In genomic region chr1:117930484-117930883, GRCh38 we compare ENCODE assay signal across 8 cellular contexts. TPM values are rescaled to one million over a fixed set of nuclear protein-coding genes. Genes with fewer than 3 reads are reported as not detected.
DNase-seq lines count a peak whose midpoint lies in the region; ATAC-seq, FAIRE-seq and TF ChIP-seq lines count a peak whose summit lies in the region.

No MANE protein-coding gene starts in this region.

- no peak overlapping the region for H2BK120ac ChIP-seq in H1 (replicated peaks; ENCODE audit: low read depth, low read length)

- H3F3A ChIP-seq in neural progenitor cell (ENCODE audit: low read depth) = peaks cover 6% of the 10 kb centered on the region

- H3K4me2 ChIP-seq in H1 (ENCODE audit: insufficient read depth in 1 of 2, low read depth in 2 of 2, low read length in 2 of 2) (peak overlapping the region; percentile 73 to 93), neural progenitor cell (peak overlapping the region; percentile 83)

- H3K27me3 ChIP-seq in H1 (replicated peaks in 1 of 4; ENCODE audit: control insufficient read depth in 3 of 4, extremely low read depth in 1 of 4, insufficient read depth in 3 of 4, low read length in 3 of 4) = no peaks in the 10 kb centered on the region
- no peaks in the 10 kb centered on the region for H3K27me3 ChIP-seq in neural progenitor cell

- H3K23ac ChIP-seq in H1 (ENCODE audit: insufficient read length) = no peak overlapping the region

- TF ChIP-seq EP300 in H1 (IDR thresholded peaks at IDR 0.05; ENCODE audit: borderline replicate concordance in 1 of 2, low read depth in 2 of 2, low read length in 2 of 2) = no peak

- DNase-seq in ELF-1 (ENCODE audit: low read depth, low spot score) (peak; percentile 2), NCI-H2107 (lab: John Stamatoyannopoulos, UW) (peak; percentile 7), H1 (ENCODE audit: low read depth in 1 of 2, low spot score in 2 of 2) (no peak), neural progenitor cell (ENCODE audit: low spot score) (peak; percentile 4), H54 (ENCODE audit: insufficient read length, low spot score) (no peak), SKM-1 (lab: John Stamatoyannopoulos, UW; ENCODE audit: unreplicated experiment) (no peak)
- no peak for DNase-seq in activated CD8-positive, alpha-beta memory T cell treated with anti-CD3 and anti-CD28 coated beads, Interleukin-2, amount 50 U/mL, for 4 hours

- peaks cover 11% of the 10 kb centered on the region for H3K79me1 ChIP-seq in H1 (ENCODE audit: low read depth, low read length)

- H3K14ac ChIP-seq in H1 (ENCODE audit: insufficient read length) = no peak overlapping the region

- H3K9ac ChIP-seq in H1 (replicated peaks in 1 of 4; ENCODE audit: extremely low read depth in 1 of 4, low read depth in 3 of 4, low read length in 3 of 4) (peak overlapping the region; percentile 58 to 92 (median 78); a peak in 6 of 7 replicates), neural progenitor cell (peak overlapping the region; percentile 69)

- H3K4me1 Mint-ChIP-seq in neural progenitor cell = peaks cover 24% of the 10 kb centered on the region

- H3K4me1 ChIP-seq in H1 (replicated peaks in 1 of 4; ENCODE audit: control insufficient read depth in 3 of 4, insufficient read depth in 4 of 4, low read length in 3 of 4) (peaks cover 0 to 8% (median 3%) of the 10 kb centered on the region in 4 experiments; a peak in 4 of 7 replicates), neural progenitor cell (peaks cover 16% of the 10 kb centered on the region)

- no peak for TF ChIP-seq POLR2A in H1 (IDR thresholded peaks at IDR 0.05; ENCODE audit: control extremely low read depth in 1 of 2, low read depth in 2 of 2, low read length in 2 of 2)
- no peak for TF ChIP-seq POLR2A in H54 (IDR thresholded peaks at IDR 0.05; ENCODE audit: low read depth, low read length)

- no peak overlapping the region for H3K27ac ChIP-seq in H1 (ENCODE audit: low read depth, low read length)
- H3K27ac ChIP-seq in neural progenitor cell = no peak overlapping the region

- CTCF ChIA-PET in H1 (lab: Charles Lee; ENCODE audit: partially characterized antibody) = no interaction called here

- no peak for ATAC-seq in HG02885 (IDR thresholded peaks at IDR 0.05; ENCODE audit: poor library complexity, unreplicated experiment)

- H2AFZ ChIP-seq in H1 (ENCODE audit: low read length) (peak overlapping the region; percentile 93; the same call in 1 of the 2 replicates), neural progenitor cell (replicated peaks) (peak overlapping the region; percentile 81)

- no peak overlapping the region for H2AK5ac ChIP-seq in H1 (ENCODE audit: low read depth, low read length)

- H3K79me2 ChIP-seq in H1 (ENCODE audit: control insufficient read depth in 1 of 2, insufficient read depth in 2 of 2, low read length in 2 of 2) (peaks cover 25 to 78% of the 10 kb centered on the region in 2 experiments), neural progenitor cell (ENCODE audit: low read depth) (peaks cover 92% of the 10 kb centered on the region)

- peaks cover 3 to 19% (median 4%) of the 10 kb centered on the region in 4 experiments; a peak in 7 of 8 replicates for H3K36me3 ChIP-seq in H1 (ENCODE audit: control insufficient read depth in 2 of 4, insufficient read depth in 4 of 4, low read length in 3 of 4)
- peaks cover 9% of the 10 kb centered on the region for H3K36me3 ChIP-seq in neural progenitor cell

- no peak overlapping the region for H2BK5ac ChIP-seq in H1 (ENCODE audit: low read depth, low read length)

- H3K27me3 Mint-ChIP-seq in neural progenitor cell (ENCODE audit: insufficient read depth, low read depth) = no peaks in the 10 kb centered on the region

- H4K8ac ChIP-seq in H1 (ENCODE audit: extremely low read depth, insufficient read depth, low read length) = no peak overlapping the region

- POLR2A ChIA-PET in H1 (lab: Charles Lee; ENCODE audit: partially characterized antibody) = interaction anchor here (0.7 to 1.7 kb wide), 2 partner anchors 16 to 324 kb away, joined by 3 to 4 read pairs; no protein-coding TSS in a partner anchor

- FAIRE-seq in H1 (lab: Jason Lieb, UNC) (no peak), H54 (lab: Jason Lieb, UNC) (no peak)

- no peak overlapping the region for H3K4ac ChIP-seq in H1 (replicated peaks; ENCODE audit: insufficient read length, low read depth, low read length)

- no peak for TF ChIP-seq CTCF in H1 (IDR thresholded peaks at IDR 0.05; ENCODE audit: control extremely low read depth in 1 of 3, insufficient read depth in 1 of 3, low read depth in 1 of 3, low read length in 3 of 3)
- TF ChIP-seq CTCF in neural progenitor cell (IDR thresholded peaks at IDR 0.05) = no peak

- no peak overlapping the region for H4K5ac ChIP-seq in H1 (ENCODE audit: insufficient read length, low read depth, low read length)

- H3K9me3 ChIP-seq in H1 (ENCODE audit: insufficient read depth in 2 of 2, low read depth in 1 of 2, low read length in 1 of 2) (no peaks in the 10 kb centered on the region), neural progenitor cell (ENCODE audit: low read depth) (no peaks in the 10 kb centered on the region)

- peaks cover 9% of the 10 kb centered on the region for H3K23me2 ChIP-seq in H1 (ENCODE audit: low read depth, low read length)

- H3K4me3 ChIP-seq in H1 (ENCODE audit: extremely low read depth in 1 of 4, insufficient read depth in 2 of 4, low read depth in 3 of 4, low read length in 4 of 4) = peak overlapping the region; percentile 86 to 98 (median 92)
- peak overlapping the region; percentile 85 for H3K4me3 ChIP-seq in neural progenitor cell

- no peaks in the 10 kb centered on the region for H3K9me3 Mint-ChIP-seq in neural progenitor cell

- H3K18ac ChIP-seq in H1 (ENCODE audit: extremely low read depth, low read length) = no peak overlapping the region

- no peak for TF ChIP-seq RAD21 in H1 (IDR thresholded peaks at IDR 0.05 in 1 of 2, conservative IDR thresholded peaks at IDR 0.05 in 1 of 2; ENCODE audit: low read depth in 2 of 2, low read length in 2 of 2)

- WGBS in H1 (ENCODE audit: extremely low coverage in 1 of 2, insufficient coverage in 1 of 2, insufficient read length in 1 of 2, insufficient replicate concordance in 2 of 2, low coverage in 1 of 2, low lambda C conversion rate in 2 of 2, missing lambda C conversion rate in 1 of 2), 2 experiments = 11% methylated on average over 6 of the region's 6 CpGs; no CpG with 5 or more reads in 1 of the 2 experiments

- no peak overlapping the region for H2BK12ac ChIP-seq in H1 (ENCODE audit: low read depth, low read length)

- peaks cover 9 to 12% of the 10 kb centered on the region in 2 experiments for H4K20me1 ChIP-seq in H1 (replicated peaks in 1 of 2; ENCODE audit: control insufficient read depth in 1 of 2, insufficient read depth in 2 of 2, low read length in 2 of 2)
- peaks cover 20% of the 10 kb centered on the region for H4K20me1 ChIP-seq in neural progenitor cell (ENCODE audit: low read depth)

- H3K56ac ChIP-seq in H1 (replicated peaks; ENCODE audit: insufficient read length, low read depth, low read length) = peak overlapping the region; percentile 24

- H4K91ac ChIP-seq in H1 (replicated peaks; ENCODE audit: insufficient read length, low read length) = no peak overlapping the region

- no peak overlapping the region for H2BK20ac ChIP-seq in H1 (ENCODE audit: low read length)

- H3K36me3 Mint-ChIP-seq in neural progenitor cell = peaks cover 4% of the 10 kb centered on the region

- no peak overlapping the region for H2BK15ac ChIP-seq in H1 (ENCODE audit: low read length)

- peak overlapping the region; percentile 95 for H3K4me3 Mint-ChIP-seq in neural progenitor cell

- H3K27ac Mint-ChIP-seq in neural progenitor cell = no peak overlapping the region

TF ChIP-seq in H1, 55 proteins besides CTCF, POLR2A, EP300 and RAD21:
- no peak for TF ChIP-seq SIN3A (conservative IDR thresholded peaks at IDR 0.05 in 1 of 2, IDR thresholded peaks at IDR 0.05 in 1 of 2; ENCODE audit: low read depth in 1 of 2, low read length in 2 of 2)
- no peak for TF ChIP-seq FOSL1 (IDR thresholded peaks at IDR 0.05; ENCODE audit: insufficient read depth, low read depth, low read length)
- no peak for TF ChIP-seq EGR1 (IDR thresholded peaks at IDR 0.05; ENCODE audit: borderline replicate concordance, low read depth, low read length)
- no peak for TF ChIP-seq EZH2 (IDR thresholded peaks at IDR 0.05; ENCODE audit: low read depth, low read length, severe bottlenecking)
- no peak for TF ChIP-seq E2F6 (IDR thresholded peaks at IDR 0.05)
- TF ChIP-seq SP1 (IDR thresholded peaks at IDR 0.05; ENCODE audit: low read depth, low read length) = no peak
- no peak for TF ChIP-seq GABPA (IDR thresholded peaks at IDR 0.05; ENCODE audit: borderline replicate concordance, insufficient read depth, low read length)
- no peak for TF ChIP-seq BRCA1 (IDR thresholded peaks at IDR 0.05; ENCODE audit: low read depth, low read length)
TF ChIP-seq in H1: peak in this region for 0.

RNA-seq across cellular contexts. Expression of gene WDR3, which starts 0.9 kb away (rescaled TPM):
- 62.4 and 67.9 TPM in 2 replicates for total RNA-seq in H1 (2021; fragmentation: NEBNext Ultra II Directional; extraction: Animal tissue kit (Norgen Biotek cat#: 25700))
- 14.0 and 18.2 TPM in 2 replicates for polyA plus RNA-seq in H1 (2011; rRNA removed)
- polyA plus RNA-seq in H1 (2011; cell fraction: cytosol; rRNA removed) = 32.2 TPM
- 12.8 TPM for polyA plus RNA-seq in H1 (2011; cell fraction: nucleus; rRNA removed)
- polyA plus RNA-seq in H1 (2012, experiment 1 of 2) = 37.5 to 58.7 TPM (median 51.3 TPM) in 4 replicates
- polyA plus RNA-seq in H1 (2012, experiment 2 of 2) = 2.1 TPM
- 18.0 TPM for polyA plus RNA-seq in H1 (2013, experiment 1 of 2)
- polyA plus RNA-seq in H1 (2013, experiment 2 of 2) = 17.4 TPM
- polyA minus RNA-seq in H1 (2011; rRNA and poly(A)+ RNA removed) = 79.9 and 117 TPM in 2 replicates
- 39.2 TPM for polyA minus RNA-seq in H1 (2011; cell fraction: cytosol; rRNA and poly(A)+ RNA removed)
- 32.9 TPM for polyA minus RNA-seq in H1 (2011; cell fraction: nucleus; rRNA and poly(A)+ RNA removed)
- total RNA-seq in neural progenitor cell (ENCODE audit: low replicate concordance) = 18.6 and 42.4 TPM in 2 replicates

RNA-seq across cellular contexts. Expression of gene GDAP2, which starts 1.1 kb away (rescaled TPM):
- 25.4 and 27.8 TPM in 2 replicates for total RNA-seq in H1 (2021; fragmentation: NEBNext Ultra II Directional; extraction: Animal tissue kit (Norgen Biotek cat#: 25700))
- polyA plus RNA-seq in H1 (2011; rRNA removed) = 5.2 and 8.6 TPM in 2 replicates
- polyA plus RNA-seq in H1 (2011; cell fraction: cytosol; rRNA removed) = 8.0 TPM
- polyA plus RNA-seq in H1 (2011; cell fraction: nucleus; rRNA removed) = 4.1 TPM
- 5.9 to 11.2 TPM (median 7.3 TPM) in 4 replicates for polyA plus RNA-seq in H1 (2012, experiment 1 of 2)
- polyA plus RNA-seq in H1 (2012, experiment 2 of 2) = 0.67 TPM
- 8.5 TPM for polyA plus RNA-seq in H1 (2013, experiment 1 of 2)
- 8.4 TPM for polyA plus RNA-seq in H1 (2013, experiment 2 of 2)
- polyA minus RNA-seq in H1 (2011; rRNA and poly(A)+ RNA removed) = 27.2 and 36.2 TPM in 2 replicates
- polyA minus RNA-seq in H1 (2011; cell fraction: cytosol; rRNA and poly(A)+ RNA removed) = 15.2 TPM
- 41.0 TPM for polyA minus RNA-seq in H1 (2011; cell fraction: nucleus; rRNA and poly(A)+ RNA removed)
- 24.2 and 32.0 TPM in 2 replicates for total RNA-seq in neural progenitor cell (ENCODE audit: low replicate concordance)

Comparison
In these comparisons a context has a peak if more than half of its experiments do, and no peak if none do; other contexts are left out.
1. DNase-seq: peak in ELF-1 (single experiment), NCI-H2107 (single experiment) and neural progenitor cell (single experiment); none in H1 (0 of 2), activated CD8-positive, alpha-beta memory T cell treated with anti-CD3 and anti-CD28 coated beads, Interleukin-2, amount 50 U/mL, for 4 hours (single experiment), H54 (single experiment) and SKM-1 (single experiment).